ENCODE assay signal across 8 cellular contexts in the genomic region with DNA sequence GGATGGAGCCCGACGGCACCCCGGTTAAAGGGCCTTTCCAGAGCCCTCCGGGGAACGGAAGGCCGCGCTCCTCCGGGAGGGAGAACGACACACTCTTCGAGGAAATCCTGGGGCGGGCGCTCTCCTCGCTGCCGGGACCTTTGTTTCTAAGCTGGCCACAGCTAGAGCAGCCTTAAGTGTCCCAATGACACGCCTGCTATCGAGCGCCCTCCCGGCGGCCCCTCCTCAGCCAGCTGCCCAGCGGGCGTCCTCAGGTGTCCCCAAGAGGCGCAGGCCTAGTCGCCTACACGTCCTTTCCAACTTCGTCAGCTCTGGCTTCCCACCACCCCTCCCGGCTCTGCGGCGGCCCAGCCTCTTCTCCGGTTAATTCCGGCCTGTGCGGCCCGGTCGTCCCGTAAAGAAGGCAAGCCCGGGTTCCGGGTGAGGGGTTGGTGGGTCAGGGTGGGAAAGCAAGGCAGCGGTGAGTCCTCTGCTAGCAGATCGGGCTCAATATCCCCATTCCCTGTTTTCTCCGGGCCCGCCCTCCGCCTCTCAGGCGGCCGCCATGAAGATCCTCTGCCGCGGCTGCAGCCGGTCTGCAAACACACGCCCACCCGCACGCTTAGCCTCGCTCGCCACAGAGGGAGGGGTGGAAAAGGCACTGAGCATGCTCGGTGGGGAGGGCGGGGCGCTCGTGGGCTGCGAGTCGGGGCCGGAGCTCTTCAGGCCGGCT. TPM values are rescaled to one million over a fixed set of nuclear protein-coding genes. Genes with fewer than 3 reads are reported as not detected.
DNase-seq lines count a peak whose midpoint lies in the region; ATAC-seq and TF ChIP-seq lines count a peak whose summit lies in the region.

No MANE protein-coding gene starts in this region.

- intact Hi-C loops in right cardiac atrium (cut with DNase I) (no loop called here), uterus (cut with DNase I; ENCODE audit: low total_unique reads) (no loop called here)

- no peaks in the 10 kb centered on the region for H3K27me3 Mint-ChIP-seq in T-helper 1 cell treated with Interleukin-12 subunit alpha and Interleukin-12 subunit beta and Interleukin-4 antibody, amounts not matched to agents 30 μg/mL and 1 μg/mL, for 36 hours (ENCODE audit: low read depth)

- no peak for TF ChIP-seq CTCF in uterus (IDR thresholded peaks at IDR 0.05)

- peaks cover 36% of the 10 kb centered on the region for H3K4me1 Mint-ChIP-seq in T-helper 1 cell treated with Interleukin-12 subunit alpha and Interleukin-12 subunit beta and Interleukin-4 antibody, amounts not matched to agents 30 μg/mL and 1 μg/mL, for 36 hours (ENCODE audit: low read depth)

- H3K36me3 Mint-ChIP-seq in T-helper 1 cell treated with Interleukin-12 subunit alpha and Interleukin-12 subunit beta and Interleukin-4 antibody, amounts not matched to agents 30 μg/mL and 1 μg/mL, for 36 hours (ENCODE audit: low read depth): peaks cover 9% of the 10 kb centered on the region

- no peaks in the 10 kb centered on the region for H3K27me3 ChIP-seq in right cardiac atrium (ENCODE audit: control insufficient read depth, insufficient read depth)
- H3K27me3 ChIP-seq in uterus: no peaks in the 10 kb centered on the region

- peak overlapping the region; percentile 92 for H3K4me3 Mint-ChIP-seq in T-helper 1 cell treated with Interleukin-12 subunit alpha and Interleukin-12 subunit beta and Interleukin-4 antibody, amounts not matched to agents 30 μg/mL and 1 μg/mL, for 36 hours

- H3K4me3 ChIP-seq in right cardiac atrium (ENCODE audit: low read length) (peak overlapping the region; percentile 93), uterus (peak overlapping the region; percentile 59 to 74)

- H3K36me3 ChIP-seq in uterus: no peaks in the 10 kb centered on the region

- H3K9me3 ChIP-seq in right cardiac atrium (ENCODE audit: control insufficient read depth, low read length) (no peaks in the 10 kb centered on the region), uterus (no peaks in the 10 kb centered on the region)

- H3K27ac Mint-ChIP-seq in T-helper 1 cell treated with Interleukin-12 subunit alpha and Interleukin-12 subunit beta and Interleukin-4 antibody, amounts not matched to agents 30 μg/mL and 1 μg/mL, for 36 hours: peak overlapping the region; percentile 84

- peak; percentile 91 to 92 for TF ChIP-seq POLR2A in uterus (IDR thresholded peaks at IDR 0.05)

- peaks cover 3% of the 10 kb centered on the region for H3K4me1 ChIP-seq in right cardiac atrium (ENCODE audit: control insufficient read depth, insufficient read depth, low read length)
- H3K4me1 ChIP-seq in uterus: no peaks in the 10 kb centered on the region

- WGBS in right cardiac atrium: under 1% methylated on average over 59 of the region's 59 CpGs

- H3K27ac ChIP-seq in right cardiac atrium (ENCODE audit: low read length): peak overlapping the region; percentile 81
- H3K27ac ChIP-seq in uterus: peak overlapping the region; percentile 91 to 94

- DNase-seq in NCI-H146 (lab: John Stamatoyannopoulos, UW): peak; percentile 87
- peak; percentile 62 to 97 (median 92) for DNase-seq in anterior cingulate cortex (lab: John Stamatoyannopoulos, UW)
- DNase-seq in right cardiac atrium: peak; percentile 97 to 99 (median 98)
- peak; percentile 97 for DNase-seq in putamen (ENCODE audit: low spot score)
- DNase-seq in uterus: peak; percentile 95 to 96

- ATAC-seq in GM18499 (IDR thresholded peaks at IDR 0.05; ENCODE audit: insufficient read depth, unreplicated experiment) (peak; percentile 79), HG02852 (IDR thresholded peaks at IDR 0.05; ENCODE audit: unreplicated experiment) (peak; percentile 85), right cardiac atrium (peak; percentile 99)

- H3K9me3 Mint-ChIP-seq in T-helper 1 cell treated with Interleukin-12 subunit alpha and Interleukin-12 subunit beta and Interleukin-4 antibody, amounts not matched to agents 30 μg/mL and 1 μg/mL, for 36 hours: no peaks in the 10 kb centered on the region

RNA-seq across cellular contexts. Expression of a gene that starts 0.4 kb away (rescaled TPM):
- total RNA-seq in right cardiac atrium: 10 to 100 TPM; 10.2 to 14.8 (median 13.2) TPM
- 5.0 TPM for polyA plus RNA-seq in right cardiac atrium
- total RNA-seq in uterus: 10 to 100 TPM; 13.5 to 53.5 (median 42.0) TPM

Comparison
In these comparisons a context has a peak if more than half of its experiments do, and no peak if none do; other contexts are left out.
1. Peak in every context shown above with its lines: DNase-seq, ATAC-seq, H3K4me3 ChIP-seq and H3K27ac ChIP-seq.